29 cellular contexts compared by ENCODE assay signal in genomic region chr10:96643920-96644319, GRCh38. TPM values are rescaled to one million over a fixed set of nuclear protein-coding genes. Genes with fewer than 3 reads are reported as not detected.
DNase-seq lines count a peak whose midpoint lies in the region; ATAC-seq, FAIRE-seq and TF ChIP-seq lines count a peak whose summit lies in the region.
"Had no signal": no experiment of that assay in that cellular context is flagged by ENCODE, and none has a peak within 500 bp of the region (broad histone marks: within the 10 kb centered on the region; RNA-seq: fewer than 3 reads in every experiment).

No MANE protein-coding gene starts in this region.

- H3K4me2 ChIP-seq in GM23338 (no peak overlapping the region), H1 (ENCODE audit: insufficient read depth in 1 of 2, low read depth in 2 of 2, low read length in 2 of 2) (no peak overlapping the region), osteoblast (ENCODE audit: insufficient read depth, low read length) (no peak overlapping the region)

- H2AK5ac ChIP-seq in H1 (ENCODE audit: low read depth, low read length): no peak overlapping the region

- no peaks in the 10 kb centered on the region for H3K4me1 Mint-ChIP-seq in GM23338

- POLR2A ChIA-PET in H1 (lab: Charles Lee; ENCODE audit: partially characterized antibody): interaction anchor here (1.0 kb wide), 1 partner anchor 189 kb away, joined by 3 read pairs; no protein-coding TSS in a partner anchor

- H2BK15ac ChIP-seq in H1 (ENCODE audit: low read length): no peak overlapping the region

- H3K27me3 Mint-ChIP-seq in GM23338 (ENCODE audit: insufficient read depth, low read depth, poor library complexity): peaks cover 10% of the 10 kb centered on the region
- H3K27me3 Mint-ChIP-seq: activated CD4-positive, alpha-beta T cell treated with anti-CD3 and anti-CD28 coated beads for 36 hours; CD4-positive, alpha-beta memory T cell; type B pancreatic cell had no signal

- H3K4me3 ChIP-seq in GM06990 (replicated peaks; ENCODE audit: low read depth, low read length) (no peak overlapping the region), GM23338 (no peak overlapping the region), H1 (ENCODE audit: extremely low read depth in 1 of 4, insufficient read depth in 2 of 4, low read depth in 3 of 4, low read length in 4 of 4) (no peak overlapping the region), osteoblast (ENCODE audit: insufficient read depth, low read length) (no peak overlapping the region)
- H3K4me3 ChIP-seq: GM12878, K562, MG63, mucosa of descending colon, sigmoid colon, SK-N-MC had no signal

- H3K27ac Mint-ChIP-seq in GM23338: no peak overlapping the region
- H3K27ac Mint-ChIP-seq: activated CD4-positive, alpha-beta T cell treated with anti-CD3 and anti-CD28 coated beads for 36 hours; T-helper 1 cell treated with Interleukin-12 subunit alpha and Interleukin-12 subunit beta and Interleukin-4 antibody, amounts not matched to agents 30 μg/mL and 1 μg/mL, for 36 hours; type B pancreatic cell had no signal

- TF ChIP-seq CTCF in GM06990 (IDR thresholded peaks at IDR 0.05; ENCODE audit: insufficient read depth, low read length, poor library complexity, severe bottlenecking): peak; percentile 17
- peak; percentile 17 to 20; a peak in 2 of 4 replicates for TF ChIP-seq CTCF in GM23338 (conservative IDR thresholded peaks at IDR 0.05; ENCODE audit: low read depth in 2 of 2)
- TF ChIP-seq CTCF in H1 (IDR thresholded peaks at IDR 0.05; ENCODE audit: control extremely low read depth in 1 of 3, insufficient read depth in 1 of 3, low read depth in 1 of 3, low read length in 3 of 3): peak in 2 of 3 experiments; percentile 1 to 12; a peak in 2 of 4 replicates
- TF ChIP-seq CTCF in osteoblast (IDR thresholded peaks at IDR 0.05; ENCODE audit: extremely low read depth, low read depth, low read length): no peak

- no peak overlapping the region for H2BK120ac ChIP-seq in H1 (replicated peaks; ENCODE audit: low read depth, low read length)

- H3K36me3 Mint-ChIP-seq in GM23338 (ENCODE audit: low read depth): no peaks in the 10 kb centered on the region
- H3K36me3 Mint-ChIP-seq: CD4-positive, alpha-beta memory T cell; type B pancreatic cell had no signal

- H3K9me3 ChIP-seq in H1 (ENCODE audit: insufficient read depth in 2 of 2, low read depth in 1 of 2, low read length in 1 of 2): no peaks in the 10 kb centered on the region
- no peaks in the 10 kb centered on the region for H3K9me3 ChIP-seq in osteoblast (ENCODE audit: low read depth, low read length)
- H3K9me3 ChIP-seq: MG63, mucosa of descending colon, sigmoid colon had no signal

- H3K27me3 ChIP-seq in GM06990 (replicated peaks; ENCODE audit: control insufficient read depth, insufficient read depth, low read length) (no peaks in the 10 kb centered on the region), GM23338 (ENCODE audit: insufficient read depth) (no peaks in the 10 kb centered on the region), H1 (replicated peaks in 1 of 4; ENCODE audit: control insufficient read depth in 3 of 4, extremely low read depth in 1 of 4, insufficient read depth in 3 of 4, low read length in 3 of 4) (no peaks in the 10 kb centered on the region), osteoblast (ENCODE audit: insufficient read depth, low read length) (peaks cover 4% of the 10 kb centered on the region)
- H3K27me3 ChIP-seq: MG63, sigmoid colon had no signal

- H2AFZ ChIP-seq in GM23338 (no peak overlapping the region), H1 (ENCODE audit: low read length) (no peak overlapping the region), osteoblast (ENCODE audit: low read length) (no peak overlapping the region)

- no peaks in the 10 kb centered on the region for H3K9me2 ChIP-seq in GM23338 (ENCODE audit: insufficient read depth)

- TF ChIP-seq RAD21 in H1 (IDR thresholded peaks at IDR 0.05 in 1 of 2, conservative IDR thresholded peaks at IDR 0.05 in 1 of 2; ENCODE audit: low read depth in 2 of 2, low read length in 2 of 2): no peak; a peak in 1 of 4 replicates

- H3K4me1 ChIP-seq in GM23338 (ENCODE audit: insufficient read depth) (no peaks in the 10 kb centered on the region), H1 (replicated peaks in 1 of 4; ENCODE audit: control insufficient read depth in 3 of 4, insufficient read depth in 4 of 4, low read length in 3 of 4) (no peaks in the 10 kb centered on the region), osteoblast (ENCODE audit: insufficient read depth, low read length) (no peaks in the 10 kb centered on the region)
- H3K4me1 ChIP-seq: sigmoid colon had no signal

- H4K20me1 ChIP-seq in GM23338 (replicated peaks; ENCODE audit: insufficient read depth): no peaks in the 10 kb centered on the region
- H4K20me1 ChIP-seq in H1 (replicated peaks in 1 of 2; ENCODE audit: control insufficient read depth in 1 of 2, insufficient read depth in 2 of 2, low read length in 2 of 2): no peaks in the 10 kb centered on the region
- no peaks in the 10 kb centered on the region for H4K20me1 ChIP-seq in osteoblast (ENCODE audit: insufficient read depth, low read length)

- H3K23ac ChIP-seq in H1 (ENCODE audit: insufficient read length): no peak overlapping the region

- no peak overlapping the region for H3K4me3 Mint-ChIP-seq in GM23338
- H3K4me3 Mint-ChIP-seq: activated CD4-positive, alpha-beta T cell treated with anti-CD3 and anti-CD28 coated beads for 36 hours; activated T-cell treated with anti-CD3 and anti-CD28 coated beads, Interleukin-2, amount 50 U/mL, for 4 hours; CD4-positive, alpha-beta memory T cell; T-helper 1 cell treated with Interleukin-12 subunit alpha and Interleukin-12 subunit beta and Interleukin-4 antibody, amounts not matched to agents 30 μg/mL and 1 μg/mL, for 36 hours; type B pancreatic cell had no signal

- H3K36me3 ChIP-seq in GM06990 (ENCODE audit: control insufficient read depth, insufficient read depth, low read length): peaks cover 20% of the 10 kb centered on the region
- no peaks in the 10 kb centered on the region for H3K36me3 ChIP-seq in GM23338 (ENCODE audit: insufficient read depth)
- H3K36me3 ChIP-seq in H1 (ENCODE audit: control insufficient read depth in 2 of 4, insufficient read depth in 4 of 4, low read length in 3 of 4): no peaks in the 10 kb centered on the region
- H3K36me3 ChIP-seq in osteoblast (ENCODE audit: insufficient read depth, low read length): no peaks in the 10 kb centered on the region
- H3K36me3 ChIP-seq: MG63, sigmoid colon had no signal

- no peak overlapping the region for H4K5ac ChIP-seq in H1 (ENCODE audit: insufficient read length, low read depth, low read length)

- no peak overlapping the region for H2BK12ac ChIP-seq in H1 (ENCODE audit: low read depth, low read length)

- DNase-seq in GM06990 (ENCODE audit: extremely low read depth, insufficient read length): no peak
- DNase-seq in GM23338 (ENCODE audit: low spot score): no peak
- no peak for DNase-seq in H1 (ENCODE audit: low read depth in 1 of 2, low spot score in 2 of 2)
- peak; percentile 31 for DNase-seq in osteoblast (ENCODE audit: insufficient read length, low spot score, missing footprints)
- DNase-seq in NCI-H1092 treated with DMSO at 0.1 percent for 48 hours (lab: John Stamatoyannopoulos, UW): no peak
- DNase-seq: activated CD4-positive, alpha-beta T cell treated with anti-CD3 and anti-CD28 coated beads for 36 hours; activated naive CD4-positive, alpha-beta T cell; activated T-cell treated with anti-CD3 and anti-CD28 coated beads, Interleukin-2, amount 50 U/mL, for 4 hours; CD4-positive, alpha-beta memory T cell; DMS153; effector CD8-positive, alpha-beta T cell; hippocampal formation; left ventricle myocardium superior; MG63; mucosa of descending colon; NCI-H1436 treated with DMSO at 0.1 percent for 48 hours; NCI-H2107; sigmoid colon had no signal

- H3K18ac ChIP-seq in H1 (ENCODE audit: extremely low read depth, low read length): no peak overlapping the region

- CTCF ChIA-PET in H1 (lab: Charles Lee; ENCODE audit: partially characterized antibody): interaction anchor here (0.7 to 6.2 kb wide), 15 partner anchors 8 to 424 kb away, joined by 3 to 57 read pairs (median 5); no protein-coding TSS in a partner anchor

- no peak for TF ChIP-seq EP300 in H1 (IDR thresholded peaks at IDR 0.05; ENCODE audit: borderline replicate concordance in 1 of 2, low read depth in 2 of 2, low read length in 2 of 2)

- H2BK20ac ChIP-seq in H1 (ENCODE audit: low read length): no peak overlapping the region

- no peaks in the 10 kb centered on the region for H3F3A ChIP-seq in GM23338 (replicated peaks; ENCODE audit: low read depth)

- no peak overlapping the region; the same call in 1 of the 2 replicates for H4K8ac ChIP-seq in H1 (ENCODE audit: extremely low read depth, insufficient read depth, low read length)

- no peak for FAIRE-seq in H1 (lab: Jason Lieb, UNC)
- FAIRE-seq: frontal cortex, G401.6, GM12878, K562 had no signal

- no peak overlapping the region for H3K4ac ChIP-seq in H1 (replicated peaks; ENCODE audit: insufficient read length, low read depth, low read length)

- no peak overlapping the region for H3K9ac ChIP-seq in H1 (replicated peaks in 1 of 4; ENCODE audit: extremely low read depth in 1 of 4, low read depth in 3 of 4, low read length in 3 of 4)

- H3K27ac ChIP-seq in GM23338 (ENCODE audit: low read depth) (no peak overlapping the region), H1 (ENCODE audit: low read depth, low read length) (no peak overlapping the region), osteoblast (ENCODE audit: low read depth, low read length) (no peak overlapping the region)
- H3K27ac ChIP-seq: RWPE1, sigmoid colon, SK-N-MC had no signal

- no peak overlapping the region for H2BK5ac ChIP-seq in H1 (ENCODE audit: low read depth, low read length)

- 81% methylated on average over 9 of the region's 9 CpGs; no CpG with 5 or more reads in 1 of the 2 experiments for WGBS in H1 (ENCODE audit: extremely low coverage in 1 of 2, insufficient coverage in 1 of 2, insufficient read length in 1 of 2, insufficient replicate concordance in 2 of 2, low coverage in 1 of 2, low lambda C conversion rate in 2 of 2, missing lambda C conversion rate in 1 of 2), 2 experiments

- H4K91ac ChIP-seq in H1 (replicated peaks; ENCODE audit: insufficient read length, low read length): no peak overlapping the region

- no peak overlapping the region for H3K56ac ChIP-seq in H1 (replicated peaks; ENCODE audit: insufficient read length, low read depth, low read length)

- H3K79me2 ChIP-seq in GM23338 (replicated peaks; ENCODE audit: insufficient read depth) (no peaks in the 10 kb centered on the region), H1 (ENCODE audit: control insufficient read depth in 1 of 2, insufficient read depth in 2 of 2, low read length in 2 of 2) (no peaks in the 10 kb centered on the region), osteoblast (ENCODE audit: insufficient read depth, low read length) (no peaks in the 10 kb centered on the region)

- ATAC-seq in GM23338 (no peak), GM19467 (IDR thresholded peaks at IDR 0.05; ENCODE audit: unreplicated experiment) (no peak), GM21576 (IDR thresholded peaks at IDR 0.05; ENCODE audit: unreplicated experiment) (no peak)
- ATAC-seq: activated CD4-positive, alpha-beta T cell treated with anti-CD3 and anti-CD28 coated beads for 36 hours; activated T-cell treated with anti-CD3 and anti-CD28 coated beads, Interleukin-2, amount 50 U/mL, for 4 hours; esophagus mucosa; GM12878; K562; left ventricle myocardium superior; mucosa of descending colon had no signal

- no peaks in the 10 kb centered on the region for H3K79me1 ChIP-seq in H1 (ENCODE audit: low read depth, low read length)

- H3K23me2 ChIP-seq in H1 (ENCODE audit: low read depth, low read length): no peaks in the 10 kb centered on the region

- no peaks in the 10 kb centered on the region for H3K9me3 Mint-ChIP-seq in GM23338
- H3K9me3 Mint-ChIP-seq: activated T-cell treated with anti-CD3 and anti-CD28 coated beads, Interleukin-2, amount 50 U/mL, for 4 hours; CD4-positive, alpha-beta memory T cell; T-helper 1 cell treated with Interleukin-12 subunit alpha and Interleukin-12 subunit beta and Interleukin-4 antibody, amounts not matched to agents 30 μg/mL and 1 μg/mL, for 36 hours; type B pancreatic cell had no signal

- no peak overlapping the region for H3K14ac ChIP-seq in H1 (ENCODE audit: insufficient read length)

- TF ChIP-seq POLR2A in H1 (IDR thresholded peaks at IDR 0.05; ENCODE audit: control extremely low read depth in 1 of 2, low read depth in 2 of 2, low read length in 2 of 2): no peak

RNA-seq across cellular contexts. Expression of gene TM9SF3, which starts 57.1 kb away (rescaled TPM):
- 72.5 and 82.7 TPM in 2 replicates for total RNA-seq in GM23338 (2014; rRNA removed; shearing (Covaris generic))
- polyA plus RNA-seq in GM23338 (2016; fragmentation: Nextera tagmentation; extraction: Ambion mirVana) (32.6 and 37.3 TPM in 2 replicates), H1 (2011; rRNA removed) (60.8 and 123 TPM in 2 replicates)
- 127 TPM in 2 replicates for total RNA-seq in H1 (2021; fragmentation: NEBNext Ultra II Directional; extraction: Animal tissue kit (Norgen Biotek cat#: 25700))
- polyA plus RNA-seq in H1 (2011; cell fraction: cytosol; rRNA removed): 79.9 TPM
- polyA plus RNA-seq in H1 (2011; cell fraction: nucleus; rRNA removed): 8.3 TPM
- 27.6 to 60.7 TPM (median 32.9 TPM) in 4 replicates for polyA plus RNA-seq in H1 (2012, experiment 1 of 2)
- 4.4 TPM for polyA plus RNA-seq in H1 (2012, experiment 2 of 2)
- polyA plus RNA-seq in H1 (2013, experiment 1 of 2): 70.2 TPM
- polyA plus RNA-seq in H1 (2013, experiment 2 of 2): 90.8 TPM
- polyA minus RNA-seq in H1 (2011; rRNA and poly(A)+ RNA removed): 61.1 and 106 TPM in 2 replicates
- 49.4 TPM for polyA minus RNA-seq in H1 (2011; cell fraction: cytosol; rRNA and poly(A)+ RNA removed)
- 67.5 TPM for polyA minus RNA-seq in H1 (2011; cell fraction: nucleus; rRNA and poly(A)+ RNA removed)
- 118 and 124 TPM in 2 replicates for total RNA-seq in osteoblast
